15 cellular contexts compared by ENCODE assay signal in genomic region chr3:25567806-25568524, GRCh38.
A peak's percentile ranks its signal among the peaks of the same experiment; 100 is the strongest.
DNase-seq lines count a peak whose midpoint lies in the region; ATAC-seq, FAIRE-seq and TF ChIP-seq lines count a peak whose summit lies in the region.
"Had no signal": no experiment of that assay in that cellular context is flagged by ENCODE, and none has a peak within 500 bp of the region (broad histone marks: within the 10 kb centered on the region; RNA-seq: fewer than 3 reads in every experiment).

No MANE protein-coding gene starts in this region.

- H2AFZ ChIP-seq in HepG2 (ENCODE audit: low read length) (no peak overlapping the region), OCI-LY3 (ENCODE audit: low read depth, low read length) (no peak overlapping the region)

- CTCF ChIA-PET in HepG2 (lab: Yijun Ruan, JAX; ENCODE audit: low intra/inter-chr PET ratio, low total read pairs): no interaction called here

- H3K79me2 ChIP-seq in HepG2 (ENCODE audit: insufficient read depth, low read length) (no peaks in the 10 kb centered on the region), OCI-LY3 (ENCODE audit: low read length) (no peaks in the 10 kb centered on the region)

- H3K4me2 ChIP-seq in HepG2 (ENCODE audit: low read depth, low read length) (no peak overlapping the region), OCI-LY3 (ENCODE audit: low read length) (peak overlapping the region; percentile 22; the same call in 1 of the 2 replicates)

- H4K20me1 ChIP-seq in HepG2 (ENCODE audit: insufficient read depth, low read length) (no peaks in the 10 kb centered on the region), OCI-LY3 (ENCODE audit: insufficient read depth, low read length) (no peaks in the 10 kb centered on the region)

- intact Hi-C loops in HepG2 (cut with micrococcal nuclease; ENCODE audit: unreplicated experiment) (no loop called here), right lobe of liver (cut with DNase I) (no loop called here), esophagus muscularis mucosa (cut with DNase I) (no loop called here)

- no peak for TF ChIP-seq POLR2A in HepG2 (IDR thresholded peaks at IDR 0.05; ENCODE audit: insufficient read depth in 1 of 2, low read depth in 2 of 2, low read length in 2 of 2)
- TF ChIP-seq POLR2A in right lobe of liver (IDR thresholded peaks at IDR 0.05): no peak
- no peak for TF ChIP-seq POLR2A in esophagus muscularis mucosa (IDR thresholded peaks at IDR 0.05; ENCODE audit: low read depth)

- DNase-seq in HepG2 (ENCODE audit: low spot score) (no peak), right lobe of liver (no peak), esophagus muscularis mucosa (ENCODE audit: extremely low spot score) (no peak)
- DNase-seq in activated effector memory CD4-positive, alpha-beta T cell treated with Interleukin-2 at 50 U/mL for 16 hours: no peak
- no peak for DNase-seq in activated T-cell treated with anti-CD3 and anti-CD28 coated beads, Interleukin-2, amount 50 U/mL, for 48 hours
- DNase-seq: CD4-positive, CD25-positive, alpha-beta regulatory T cell; DMS53; GF-D8; HCEC 1CT; HFFc6; IMR-90 had no signal

- H3K4me3 ChIP-seq in HepG2 (replicated peaks in 1 of 3; ENCODE audit: insufficient read depth in 1 of 3, low read depth in 2 of 3, low read length in 3 of 3) (no peak overlapping the region), right lobe of liver (no peak overlapping the region), OCI-LY3 (ENCODE audit: low read length) (no peak overlapping the region), esophagus muscularis mucosa (no peak overlapping the region)

- no peak for ATAC-seq in HepG2
- no peak for ATAC-seq in right lobe of liver
- no peak for ATAC-seq in GM21619 (IDR thresholded peaks at IDR 0.05; ENCODE audit: unreplicated experiment)

- H3K27me3 ChIP-seq in HepG2 (ENCODE audit: control insufficient read depth in 1 of 2, insufficient read depth in 2 of 2, low read length in 2 of 2) (no peaks in the 10 kb centered on the region; a peak in 1 of 5 replicates), right lobe of liver (no peaks in the 10 kb centered on the region), OCI-LY3 (ENCODE audit: low read depth, low read length) (peaks cover 3% of the 10 kb centered on the region), esophagus muscularis mucosa (no peaks in the 10 kb centered on the region)

- POLR2A ChIA-PET in HepG2 (lab: Yijun Ruan, JAX): no interaction called here

- no peak overlapping the region for H3K9ac ChIP-seq in HepG2 (ENCODE audit: insufficient read depth, low read depth, low read length)
- no peak overlapping the region for H3K9ac ChIP-seq in OCI-LY3 (ENCODE audit: low read length)

- WGBS in HepG2 (ENCODE audit: low lambda C conversion rate): 78% methylated on average over 13 of the region's 14 CpGs
- 90% methylated on average over 10 of the region's 14 CpGs for WGBS in right lobe of liver (ENCODE audit: insufficient coverage, low coverage, low lambda C conversion rate, missing lambda C conversion rate)
- 93% methylated on average over 14 of the region's 14 CpGs for WGBS in esophagus muscularis mucosa

- H3K36me3 ChIP-seq in HepG2 (replicated peaks in 1 of 2; ENCODE audit: control insufficient read depth in 1 of 2, insufficient read depth in 2 of 2, low read length in 2 of 2) (no peaks in the 10 kb centered on the region), right lobe of liver (no peaks in the 10 kb centered on the region), OCI-LY3 (replicated peaks; ENCODE audit: low read depth, low read length) (no peaks in the 10 kb centered on the region), esophagus muscularis mucosa (peaks cover 0 to 27% (median 21%) of the 10 kb centered on the region in 4 donors)

- H3K27ac ChIP-seq in HepG2 (ENCODE audit: extremely low read length, insufficient read depth, low read length): no peak overlapping the region
- H3K27ac ChIP-seq in right lobe of liver: no peak overlapping the region
- no peak overlapping the region for H3K27ac ChIP-seq in OCI-LY3 (ENCODE audit: low read length)
- H3K27ac ChIP-seq in esophagus muscularis mucosa (replicated peaks in 1 of 4): peak overlapping the region in 3 of 4 donors; percentile 11 to 47 (median 45)

- H3K9me3 ChIP-seq in HepG2 (ENCODE audit: low read length) (no peaks in the 10 kb centered on the region), right lobe of liver (no peaks in the 10 kb centered on the region), OCI-LY3 (ENCODE audit: insufficient read depth, low read length) (no peaks in the 10 kb centered on the region), esophagus muscularis mucosa (no peaks in the 10 kb centered on the region)

- TF ChIP-seq CTCF in HepG2 (CRISPR knock-in tag; IDR thresholded peaks at IDR 0.05) (no peak), right lobe of liver (IDR thresholded peaks at IDR 0.05) (no peak), OCI-LY3 (IDR thresholded peaks at IDR 0.05; ENCODE audit: low read depth, low read length) (no peak), esophagus muscularis mucosa (IDR thresholded peaks at IDR 0.05) (no peak)

- TF ChIP-seq RAD21 in HepG2 (CRISPR knock-in tag; IDR thresholded peaks at IDR 0.05): no peak

- TF ChIP-seq EP300 in HepG2 (IDR thresholded peaks at IDR 0.05; ENCODE audit: low read depth in 2 of 2, low read length in 2 of 2) (no peak), HepG2 (CRISPR knock-in tag; IDR thresholded peaks at IDR 0.05; ENCODE audit: borderline replicate concordance) (no peak), esophagus muscularis mucosa (IDR thresholded peaks at IDR 0.05) (no peak)

- no peak for FAIRE-seq in HepG2 (lab: Jason Lieb, UNC)
- FAIRE-seq: GM19239, H1 had no signal

- no TSS peak for BruUV-seq in HepG2 (replicated peaks; lab: Mats Ljungman, UMichigan)

- H3K4me1 ChIP-seq in HepG2 (ENCODE audit: insufficient read depth, low read length) (no peaks in the 10 kb centered on the region), right lobe of liver (no peaks in the 10 kb centered on the region), OCI-LY3 (ENCODE audit: low read length) (no peaks in the 10 kb centered on the region), esophagus muscularis mucosa (peaks cover 18 to 36% (median 31%) of the 10 kb centered on the region in 4 donors)

- in situ Hi-C loops in HepG2 (cut with HindIII; ENCODE audit: extremely low pct_ligation_motif_present, low pct_unique_long_range_greater_than_20kb): no loop called here

TF ChIP-seq in HepG2, 621 proteins besides CTCF, POLR2A, EP300 and RAD21:
- TF ChIP-seq ZSCAN31 (CRISPR knock-in tag; IDR thresholded peaks at IDR 0.05; ENCODE audit: low read depth): no peak
- TF ChIP-seq ZNF629 (CRISPR knock-in tag; conservative IDR thresholded peaks at IDR 0.05): peak; percentile 39
TF ChIP-seq in HepG2: peak in this region for 1.

Comparison
In these comparisons a context has a peak if more than half of its experiments do, and no peak if none do; other contexts are left out.
1. H3K27ac ChIP-seq: peak in esophagus muscularis mucosa (3 of 4); none in HepG2 (single experiment), right lobe of liver (0 of 3) and OCI-LY3 (single experiment).